In genomic region chr12:93526786-93527428, GRCh38 we compare ENCODE assay signal across 11 cellular contexts. TPM values are rescaled to one million over a fixed set of nuclear protein-coding genes. Genes with fewer than 3 reads are reported as not detected.
DNase-seq lines count a peak whose midpoint lies in the region; ATAC-seq, FAIRE-seq and TF ChIP-seq lines count a peak whose summit lies in the region.
"Had no signal": no experiment of that assay in that cellular context is flagged by ENCODE, and none has a peak within 500 bp of the region (broad histone marks: within the 10 kb centered on the region; RNA-seq: fewer than 3 reads in every experiment).

No MANE protein-coding gene starts in this region.

- intact Hi-C loops in Calu3 (cut with micrococcal nuclease; ENCODE audit: unreplicated experiment): no loop called here

- H3K9me3 Mint-ChIP-seq in Calu3 (ENCODE audit: low read depth, unreplicated experiment) (peaks cover 2% of the 10 kb centered on the region), nephron progenitor cell (no peaks in the 10 kb centered on the region)
- H3K9me3 Mint-ChIP-seq: T-helper 2 cell treated with Interferon-gamma antibody and Interleukin-4, amounts not matched to agents 5 μg/mL and 100 μg/mL, for 36 hours had no signal

- TF ChIP-seq CTCF in Calu3 (IDR thresholded peaks at IDR 0.05; ENCODE audit: unreplicated experiment) (no peak), bronchial epithelial cell (IDR thresholded peaks at IDR 0.05; ENCODE audit: insufficient read depth, low read length, severe bottlenecking) (no peak), nephron progenitor cell (IDR thresholded peaks at IDR 0.05) (no peak)

- no peak overlapping the region for H3K27ac Mint-ChIP-seq in Calu3 (ENCODE audit: unreplicated experiment)
- H3K27ac Mint-ChIP-seq in nephron progenitor cell: peak overlapping the region; percentile 2
- H3K27ac Mint-ChIP-seq: T-helper 2 cell treated with Interferon-gamma antibody and Interleukin-4, amounts not matched to agents 5 μg/mL and 100 μg/mL, for 36 hours had no signal

- H3K27me3 Mint-ChIP-seq in Calu3 (ENCODE audit: unreplicated experiment): no peaks in the 10 kb centered on the region
- peaks cover 7% of the 10 kb centered on the region for H3K27me3 Mint-ChIP-seq in nephron progenitor cell (ENCODE audit: low read depth, poor library complexity)

- no peak overlapping the region for H3K4me3 Mint-ChIP-seq in Calu3 (ENCODE audit: low read depth, unreplicated experiment)
- no peak overlapping the region for H3K4me3 Mint-ChIP-seq in nephron progenitor cell
- H3K4me3 Mint-ChIP-seq: T-helper 2 cell treated with Interferon-gamma antibody and Interleukin-4, amounts not matched to agents 5 μg/mL and 100 μg/mL, for 36 hours had no signal

- H3K9me3 ChIP-seq in MG63: no peaks in the 10 kb centered on the region

- FAIRE-seq in bronchial epithelial cell (lab: Jason Lieb, UNC): no peak

- BruUV-seq in Calu3 (replicated peaks; lab: Mats Ljungman, UMichigan): no TSS peak

- ATAC-seq in HG03439 (IDR thresholded peaks at IDR 0.05; ENCODE audit: unreplicated experiment): no peak

- CTCF ChIA-PET in Calu3 (lab: Charles Lee): interaction anchor here (0.6 to 1.5 kb wide), 10 partner anchors 10 to 907 kb away, joined by 3 to 12 read pairs (median 4); no protein-coding TSS in a partner anchor

- H3K4me1 Mint-ChIP-seq in Calu3 (ENCODE audit: low read depth, unreplicated experiment) (peaks cover 28% of the 10 kb centered on the region), nephron progenitor cell (peaks cover 5% of the 10 kb centered on the region)

- H3K27me3 ChIP-seq in MG63 (no peaks in the 10 kb centered on the region), bronchial epithelial cell (ENCODE audit: control insufficient read depth, insufficient read depth, low read length) (no peaks in the 10 kb centered on the region)

- DNase-seq in Calu3 (peak; percentile 76), MG63 (peak; percentile 60), bronchial epithelial cell (ENCODE audit: low read depth) (peak; percentile 82), nephron progenitor cell (no peak), ureter (ENCODE audit: low spot score) (no peak), D341Med (ENCODE audit: low spot score) (no peak)
- no peak for DNase-seq in activated CD4-positive, alpha-beta T cell treated with anti-CD3 and anti-CD28 coated beads, Interleukin-2, amount 50 U/mL, for 1 hour
- DNase-seq: effector memory CD4-positive, alpha-beta T cell; NCI-H2029 treated with DMSO at 0.1 percent for 48 hours had no signal

- no peaks in the 10 kb centered on the region for H3K36me3 ChIP-seq in MG63
- H3K36me3 ChIP-seq in bronchial epithelial cell (ENCODE audit: control insufficient read depth, insufficient read depth, low read length): no peaks in the 10 kb centered on the region

- H3K36me3 Mint-ChIP-seq in Calu3 (ENCODE audit: insufficient read depth, unreplicated experiment) (no peaks in the 10 kb centered on the region), nephron progenitor cell (ENCODE audit: low read depth) (no peaks in the 10 kb centered on the region)

- H3K4me3 ChIP-seq in MG63 (no peak overlapping the region), bronchial epithelial cell (ENCODE audit: low read depth, low read length) (no peak overlapping the region)

RNA-seq across cellular contexts. Expression of gene SOCS2, which starts 45.6 kb away (rescaled TPM):
- total RNA-seq in Calu3 (2022) (4.2 and 4.6 TPM in 2 replicates), bronchial epithelial cell (10.5 and 14.3 TPM in 2 replicates), ureter (39.5 TPM)
- 42.3 and 46.9 TPM in 2 replicates for total RNA-seq in MG63 (2014; rRNA removed; shearing (Covaris generic); ENCODE audit: low replicate concordance)

RNA-seq across cellular contexts. Expression of gene MRPL42, which starts 59.6 kb away (rescaled TPM):
- total RNA-seq in Calu3 (2022) (88.3 and 94.9 TPM in 2 replicates), bronchial epithelial cell (82.1 and 131 TPM in 2 replicates), ureter (87.6 TPM)
- total RNA-seq in MG63 (2014; rRNA removed; shearing (Covaris generic); ENCODE audit: low replicate concordance): 131 TPM in 2 replicates

Comparison
In these comparisons a context has a peak if more than half of its experiments do, and no peak if none do; other contexts are left out.
1. DNase-seq: peak in Calu3 (single experiment), MG63 (single experiment) and bronchial epithelial cell (single experiment); none in nephron progenitor cell (single experiment), ureter (single experiment), activated CD4-positive, alpha-beta T cell treated with anti-CD3 and anti-CD28 coated beads, Interleukin-2, amount 50 U/mL, for 1 hour (single experiment) and D341Med (single experiment).